ENCODE assay signal across 21 cellular contexts in the genomic region with DNA sequence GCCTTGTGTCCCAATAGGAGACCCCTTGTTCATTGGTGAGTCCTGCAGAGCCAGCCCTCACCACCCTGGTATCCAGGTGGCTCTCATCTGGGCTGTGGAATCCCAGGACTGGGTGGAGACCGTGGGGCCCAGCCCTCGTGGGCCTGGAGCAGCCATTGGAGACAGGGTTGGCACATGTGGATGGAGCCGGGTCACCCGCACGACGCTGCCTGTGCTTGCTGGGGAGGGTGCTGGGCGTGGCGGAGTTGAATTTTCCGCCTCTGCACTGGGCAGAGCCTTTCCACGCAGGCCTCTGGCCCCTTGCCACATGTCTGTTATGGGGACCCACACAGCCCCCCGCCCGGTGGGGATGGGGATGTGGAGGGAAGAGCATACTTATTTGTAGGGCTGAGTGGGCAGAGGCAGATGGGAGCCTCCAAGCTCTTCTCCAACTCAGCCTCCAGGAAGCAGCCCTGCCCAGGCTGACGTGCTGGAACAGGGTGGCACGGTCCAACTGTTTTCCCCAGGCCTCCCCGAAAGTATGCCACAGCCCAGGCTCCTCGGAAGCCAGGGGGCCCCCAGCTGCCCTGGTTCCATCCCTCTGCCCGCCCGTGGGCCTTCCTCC.
"Had no signal": no experiment of that assay in that cellular context is flagged by ENCODE, and none has a peak within 500 bp of the region (broad histone marks: within the 10 kb centered on the region; RNA-seq: fewer than 3 reads in every experiment).

No MANE protein-coding gene starts in this region.

- H3K27ac ChIP-seq: heart left ventricle, left lung, neutrophil, ovary, prostate gland, tibial artery, VCaP had no signal

- H3K4me3 ChIP-seq: heart left ventricle, left lung, ovary, prostate gland, tibial artery had no signal

- H3K36me3 ChIP-seq: ovary, prostate gland had no signal

- H3K9me3 ChIP-seq: heart left ventricle, left lung, neutrophil, ovary, prostate gland, tibial artery had no signal

- DNase-seq: activated CD4-positive, alpha-beta T cell treated with anti-CD3 and anti-CD28 coated beads, Interleukin-2, amount 10 ng/mL, durations not matched to agents 24 days and 14 days; activated CD8-positive, alpha-beta memory T cell treated with anti-CD3 and anti-CD28 coated beads, Interleukin-2, amount 10 ng/mL, durations not matched to agents 7 days and 5 days; activated CD8-positive, alpha-beta T cell treated with anti-CD3 and anti-CD28 coated beads for 36 hours; activated gamma-delta T cell; activated T-cell treated with anti-CD3 and anti-CD28 coated beads for 4 hours; caudate nucleus; effector CD8-positive, alpha-beta T cell; islet precursor cell; mammary epithelial cell; midbrain; ovary; stimulated activated CD4-positive, alpha-beta T cell treated with anti-CD3 and anti-CD28 coated beads, Interleukin-1b, Interleukin-23, amount 100 ng/mL, for 48 hours; substantia nigra; tibial artery had no signal

- H3K27me3 ChIP-seq: heart left ventricle, left lung, neutrophil, ovary, tibial artery had no signal

- ATAC-seq: activated CD4-positive, CD25-positive, alpha-beta regulatory T cell treated with anti-CD3 and anti-CD28 coated beads, Interleukin-2, amount 50 U/mL, for 24 hours; activated CD8-positive, alpha-beta memory T cell treated with anti-CD3 and anti-CD28 coated beads, Interleukin-2, amount 10 ng/mL, durations not matched to agents 7 days and 5 days; activated CD8-positive, alpha-beta T cell treated with anti-CD3 and anti-CD28 coated beads for 36 hours; left lung; natural killer cell treated with Interleukin-12 subunit alpha and Interleukin-12 subunit beta and Interleukin-15 and Interleukin-18, amount 100 ng/mL, for 72 hours had no signal

- H3K4me1 ChIP-seq: prostate gland had no signal
